Comparison of ENCODE assay signal across 8 cellular contexts in the genomic region with DNA sequence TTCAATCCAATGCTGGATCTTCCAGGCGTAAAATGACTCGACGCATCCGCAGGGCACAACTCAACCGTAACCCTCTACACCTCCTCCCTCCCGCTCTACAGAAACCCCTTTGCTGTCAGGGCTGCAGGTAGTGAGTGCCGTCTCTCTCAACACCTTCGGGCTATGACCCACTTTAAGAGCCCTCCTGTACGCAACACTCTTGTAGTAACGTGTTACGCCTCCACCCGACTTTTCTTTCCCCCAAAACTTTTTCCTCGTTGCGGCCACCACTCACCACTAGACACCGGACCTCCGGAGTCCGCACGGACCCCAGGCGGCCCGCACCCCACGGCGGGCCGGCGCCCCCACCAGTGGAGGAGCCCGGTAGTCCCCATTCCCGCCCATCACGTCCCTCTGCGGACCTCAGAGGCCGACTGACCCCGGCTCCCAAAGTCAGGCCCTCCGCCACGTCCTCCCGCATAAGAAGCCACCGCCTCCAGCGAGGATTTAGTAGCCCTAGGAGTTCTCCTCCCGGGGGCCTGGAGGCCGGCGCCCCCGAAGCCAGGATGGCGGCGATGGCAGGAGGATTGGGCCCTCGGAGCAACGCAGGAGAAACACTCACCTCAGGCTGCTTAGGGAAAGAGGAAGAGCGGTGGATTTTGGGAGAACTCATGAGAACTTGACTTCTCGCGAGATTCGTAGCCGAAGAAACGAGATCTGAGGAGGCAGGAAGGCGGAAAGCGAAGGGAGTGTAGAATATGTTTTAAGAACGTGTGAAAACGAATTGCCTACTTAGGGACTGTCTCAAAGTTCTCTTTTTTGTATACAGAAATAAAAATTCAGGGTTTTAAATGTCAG. TPM values are rescaled to one million over a fixed set of nuclear protein-coding genes. Genes with fewer than 3 reads are reported as not detected.
DNase-seq lines count a peak whose midpoint lies in the region; ATAC-seq, FAIRE-seq and TF ChIP-seq lines count a peak whose summit lies in the region.

A gene (minus strand): TSS at position 609 of the 837 bp plus-strand sequence.

- CTCF ChIA-PET in AG04450 (lab: Charles Lee): no interaction called here

- in situ Hi-C loops in GM18951 (cut with MboI; ENCODE audit: low sequenced_read_pairs, unreplicated experiment): no loop called here

- peaks cover 8 to 15% of the 10 kb centered on the region in 2 donors for H3K4me1 ChIP-seq in kidney (ENCODE audit: control insufficient read depth in 1 of 2, insufficient read depth in 1 of 2, low read depth in 1 of 2, low read length in 2 of 2)

- peak; percentile 97 for TF ChIP-seq POLR2A in GM18951 (IDR thresholded peaks at IDR 0.05; ENCODE audit: extremely low read depth, insufficient read depth, insufficient read length)

- POLR2A ChIA-PET in AG04450 (lab: Yijun Ruan, JAX): no interaction called here

- FAIRE-seq in kidney (lab: Jason Lieb, UNC): peak; percentile 95

- intact Hi-C loops in kidney (cut with DNase I): no loop called here

- H3K27ac ChIP-seq in AG04450 (ENCODE audit: low read depth, low read length) (peak within 1 kb of the TSS; percentile 96), kidney (ENCODE audit: low read depth in 2 of 2, low read length in 2 of 2) (peak within 1 kb of the TSS; percentile 77 to 84)

- H3K4me3 ChIP-seq in AG04450 (ENCODE audit: low read depth, low read length): peak within 1 kb of the TSS; percentile 100
- H3K4me3 ChIP-seq in kidney (ENCODE audit: low read length in 2 of 2): peak within 1 kb of the TSS; percentile 91 to 98

- peak; percentile 60 for ATAC-seq in HG03378 (IDR thresholded peaks at IDR 0.05; ENCODE audit: unreplicated experiment)

- TF ChIP-seq CTCF in AG04450 (IDR thresholded peaks at IDR 0.05; ENCODE audit: low read depth, low read length): no peak
- TF ChIP-seq CTCF in kidney (IDR thresholded peaks at IDR 0.05; ENCODE audit: borderline replicate concordance, extremely low read depth, insufficient read depth): no peak

- DNase-seq in AG04450 (ENCODE audit: low read depth, low spot score) (peak; percentile 99), NCI-H510A (lab: John Stamatoyannopoulos, UW) (peak; percentile 89), cerebellum (ENCODE audit: low spot score) (peak; percentile 96), kidney (peak; percentile 89)
- peak; percentile 71 for DNase-seq in activated CD4-positive, alpha-beta T cell treated with anti-CD3 and anti-CD28 coated beads for 1 hour
- peak; percentile 89 for DNase-seq in stimulated activated CD4-positive, alpha-beta T cell treated with anti-CD3 and anti-CD28 coated beads, Interleukin-15, amount 100 ng/mL, for 24 hours

- H3K27me3 ChIP-seq in AG04450 (ENCODE audit: control insufficient read depth, insufficient read depth, low read length): no peaks in the 10 kb centered on the region

- peaks cover 19 to 28% of the 10 kb centered on the region in 2 donors for H3K36me3 ChIP-seq in kidney (ENCODE audit: control insufficient read depth in 1 of 2, insufficient read depth in 2 of 2, low read length in 2 of 2)

- H3K9me3 ChIP-seq in AG04450 (ENCODE audit: control insufficient read depth, insufficient read depth, low read length) (no peaks in the 10 kb centered on the region; the same call in 1 of the 2 replicates), kidney (ENCODE audit: control insufficient read depth in 1 of 2, low read length in 2 of 2) (no peaks in the 10 kb centered on the region)

- peak within 1 kb of the TSS; percentile 96 for H3K9ac ChIP-seq in kidney (ENCODE audit: low read length in 2 of 2)

RNA-seq across cellular contexts. Expression of the gene that starts here (rescaled TPM):
- polyA plus RNA-seq in AG04450 (2011; rRNA removed) (5,423 and 5,450 TPM in 2 replicates), kidney (ENCODE audit: insufficient read depth, low read depth, low replicate concordance) (2,171 TPM)
- 692 and 788 TPM in 2 replicates for polyA minus RNA-seq in AG04450 (2011; rRNA and poly(A)+ RNA removed)
- total RNA-seq in cerebellum (972 TPM), kidney (1,350 TPM)

Comparison
In these comparisons a context has a peak if more than half of its experiments do, and no peak if none do; other contexts are left out.
1. Peak in every context shown above with its lines: DNase-seq, ATAC-seq, H3K4me3 ChIP-seq and H3K27ac ChIP-seq.